Comparison of ENCODE assay signal across 1 cellular context in the genomic region with DNA sequence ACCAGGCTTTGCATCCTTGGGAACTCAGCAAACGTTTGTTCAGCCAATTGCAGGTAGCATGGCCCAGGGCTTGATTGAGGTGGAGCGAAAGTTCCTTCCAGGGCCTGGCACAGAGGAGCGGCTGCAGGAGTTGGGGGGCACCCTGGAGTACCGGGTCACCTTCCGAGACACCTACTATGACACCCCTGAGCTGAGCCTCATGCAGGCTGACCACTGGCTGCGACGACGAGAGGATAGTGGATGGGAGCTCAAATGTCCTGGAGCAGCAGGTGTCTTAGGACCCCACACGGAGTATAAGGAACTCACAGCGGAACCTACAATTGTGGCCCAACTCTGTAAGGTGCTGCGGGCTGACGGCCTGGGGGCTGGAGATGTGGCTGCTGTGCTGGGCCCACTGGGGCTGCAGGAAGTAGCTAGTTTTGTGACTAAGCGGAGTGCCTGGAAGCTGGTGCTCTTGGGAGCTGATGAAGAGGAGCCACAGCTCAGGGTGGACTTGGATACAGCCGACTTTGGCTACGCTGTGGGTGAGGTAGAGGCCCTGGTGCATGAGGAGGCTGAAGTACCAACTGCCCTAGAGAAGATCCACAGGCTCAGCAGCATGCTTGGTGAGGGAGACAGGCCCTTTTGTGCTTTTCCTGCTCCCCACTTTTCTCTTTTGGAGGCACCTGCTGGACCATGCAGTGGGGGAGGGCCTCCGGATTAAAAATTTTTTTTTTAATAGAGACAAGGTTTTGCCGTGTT.
TF ChIP-seq lines count a peak whose summit lies in the region.

No MANE protein-coding gene starts in this region.

TF ChIP-seq in HepG2, 621 proteins besides CTCF, POLR2A, EP300 and RAD21 (continued from another document and continues in another):
- TF ChIP-seq, protein P1, sequence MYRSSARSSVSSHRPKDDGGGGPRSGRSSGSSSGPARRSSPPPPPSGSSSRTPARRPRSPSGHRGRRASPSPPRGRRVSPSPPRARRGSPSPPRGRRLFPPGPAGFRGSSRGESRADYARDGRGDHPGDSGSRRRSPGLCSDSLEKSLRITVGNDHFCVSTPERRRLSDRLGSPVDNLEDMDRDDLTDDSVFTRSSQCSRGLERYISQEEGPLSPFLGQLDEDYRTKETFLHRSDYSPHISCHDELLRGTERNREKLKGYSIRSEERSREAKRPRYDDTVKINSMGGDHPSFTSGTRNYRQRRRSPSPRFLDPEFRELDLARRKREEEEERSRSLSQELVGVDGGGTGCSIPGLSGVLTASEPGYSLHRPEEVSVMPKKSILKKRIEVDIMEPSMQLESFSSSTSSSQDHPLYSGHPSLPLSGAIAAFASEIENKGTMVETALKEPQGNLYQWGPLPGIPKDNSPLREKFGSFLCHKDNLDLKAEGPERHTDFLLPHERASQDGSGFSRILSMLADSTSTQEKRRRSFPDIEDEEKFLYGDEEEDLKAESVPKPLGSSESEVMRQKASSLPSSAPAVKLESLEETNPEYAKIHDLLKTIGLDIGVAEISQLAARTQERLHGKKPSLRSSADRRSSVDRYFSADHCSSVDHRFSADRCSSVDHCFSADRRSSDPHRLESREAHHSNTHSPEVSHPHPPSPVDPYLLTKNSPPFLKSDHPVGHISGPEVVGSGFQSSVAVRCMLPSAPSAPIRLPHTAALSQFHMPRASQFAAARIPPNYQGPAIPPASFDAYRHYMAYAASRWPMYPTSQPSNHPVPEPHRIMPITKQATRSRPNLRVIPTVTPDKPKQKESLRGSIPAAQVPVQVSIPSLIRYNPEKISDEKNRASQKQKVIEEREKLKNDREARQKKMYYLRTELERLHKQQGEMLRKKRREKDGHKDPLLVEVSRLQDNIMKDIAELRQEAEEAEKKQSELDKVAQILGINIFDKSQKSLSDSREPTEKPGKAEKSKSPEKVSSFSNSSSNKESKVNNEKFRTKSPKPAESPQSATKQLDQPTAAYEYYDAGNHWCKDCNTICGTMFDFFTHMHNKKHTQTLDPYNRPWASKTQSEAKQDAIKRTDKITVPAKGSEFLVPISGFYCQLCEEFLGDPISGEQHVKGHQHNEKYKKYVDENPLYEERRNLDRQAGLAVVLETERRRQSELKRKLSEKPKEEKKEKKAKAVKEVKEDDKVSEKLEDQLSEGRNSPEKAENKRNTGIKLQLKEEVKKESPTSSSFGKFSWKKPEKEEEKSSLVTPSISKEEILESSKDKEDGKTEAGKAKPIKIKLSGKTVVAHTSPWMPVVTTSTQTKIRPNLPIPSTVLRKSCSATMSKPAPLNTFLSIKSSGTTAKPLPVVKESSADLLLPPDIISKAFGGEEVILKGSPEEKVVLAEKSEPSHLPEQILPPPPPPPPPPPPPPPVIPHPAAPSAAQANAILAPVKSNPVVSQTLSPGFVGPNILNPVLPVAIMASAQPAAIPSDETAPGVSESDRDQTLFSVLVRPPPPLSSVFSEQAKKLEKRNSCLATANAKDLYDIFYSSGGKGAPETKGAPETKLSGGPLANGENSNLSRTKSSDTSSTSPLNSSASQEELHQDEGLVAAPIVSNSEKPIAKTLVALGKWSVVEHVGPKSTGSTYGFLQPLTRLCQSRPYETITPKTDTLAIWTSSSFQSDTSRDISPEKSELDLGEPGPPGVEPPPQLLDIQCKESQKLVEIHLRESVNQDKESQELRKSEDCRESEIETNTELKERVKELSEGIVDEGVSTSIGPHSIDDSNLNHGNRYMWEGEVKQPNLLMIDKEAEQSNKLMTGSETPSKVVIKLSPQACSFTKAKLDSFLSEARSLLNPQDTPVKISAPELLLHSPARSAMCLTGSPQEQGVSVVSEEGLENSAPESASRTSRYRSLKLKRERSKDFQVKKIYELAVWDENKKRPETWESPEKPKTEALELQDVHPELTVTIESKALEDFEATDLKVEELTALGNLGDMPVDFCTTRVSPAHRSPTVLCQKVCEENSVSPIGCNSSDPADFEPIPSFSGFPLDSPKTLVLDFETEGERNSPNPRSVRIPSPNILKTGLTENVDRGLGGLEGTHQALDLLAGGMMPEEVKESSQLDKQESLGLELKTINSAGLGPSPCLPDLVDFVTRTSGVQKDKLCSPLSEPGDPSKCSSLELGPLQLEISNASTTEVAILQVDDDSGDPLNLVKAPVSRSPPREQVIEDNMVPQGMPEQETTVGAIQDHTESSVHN (CRISPR knock-in tag; IDR thresholded peaks at IDR 0.05) = no peak
- TF ChIP-seq JUND (CRISPR knock-in tag; IDR thresholded peaks at IDR 0.05) = 0 out of 2 replicates have a peak, but pooled peaks have one; percentile 5
- TF ChIP-seq, protein P2, sequence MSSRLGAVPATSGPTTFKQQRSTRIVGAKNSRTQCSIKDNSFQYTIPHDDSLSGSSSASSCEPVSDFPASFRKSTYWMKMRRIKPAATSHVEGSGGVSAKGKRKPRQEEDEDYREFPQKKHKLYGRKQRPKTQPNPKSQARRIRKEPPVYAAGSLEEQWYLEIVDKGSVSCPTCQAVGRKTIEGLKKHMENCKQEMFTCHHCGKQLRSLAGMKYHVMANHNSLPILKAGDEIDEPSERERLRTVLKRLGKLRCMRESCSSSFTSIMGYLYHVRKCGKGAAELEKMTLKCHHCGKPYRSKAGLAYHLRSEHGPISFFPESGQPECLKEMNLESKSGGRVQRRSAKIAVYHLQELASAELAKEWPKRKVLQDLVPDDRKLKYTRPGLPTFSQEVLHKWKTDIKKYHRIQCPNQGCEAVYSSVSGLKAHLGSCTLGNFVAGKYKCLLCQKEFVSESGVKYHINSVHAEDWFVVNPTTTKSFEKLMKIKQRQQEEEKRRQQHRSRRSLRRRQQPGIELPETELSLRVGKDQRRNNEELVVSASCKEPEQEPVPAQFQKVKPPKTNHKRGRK (CRISPR knock-in tag; IDR thresholded peaks at IDR 0.05) = no peak
- TF ChIP-seq, protein P3, sequence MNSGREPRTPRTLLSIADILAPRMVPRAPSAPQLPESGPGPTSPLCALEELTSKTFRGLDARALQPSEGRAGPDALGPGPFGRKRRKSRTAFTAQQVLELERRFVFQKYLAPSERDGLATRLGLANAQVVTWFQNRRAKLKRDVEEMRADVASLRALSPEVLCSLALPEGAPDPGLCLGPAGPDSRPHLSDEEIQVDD (CRISPR knock-in tag; IDR thresholded peaks at IDR 0.05; ENCODE audit: borderline replicate concordance) = 0 out of 2 replicates have a peak, but pooled peaks have one; percentile 16
- TF ChIP-seq, protein P4, sequence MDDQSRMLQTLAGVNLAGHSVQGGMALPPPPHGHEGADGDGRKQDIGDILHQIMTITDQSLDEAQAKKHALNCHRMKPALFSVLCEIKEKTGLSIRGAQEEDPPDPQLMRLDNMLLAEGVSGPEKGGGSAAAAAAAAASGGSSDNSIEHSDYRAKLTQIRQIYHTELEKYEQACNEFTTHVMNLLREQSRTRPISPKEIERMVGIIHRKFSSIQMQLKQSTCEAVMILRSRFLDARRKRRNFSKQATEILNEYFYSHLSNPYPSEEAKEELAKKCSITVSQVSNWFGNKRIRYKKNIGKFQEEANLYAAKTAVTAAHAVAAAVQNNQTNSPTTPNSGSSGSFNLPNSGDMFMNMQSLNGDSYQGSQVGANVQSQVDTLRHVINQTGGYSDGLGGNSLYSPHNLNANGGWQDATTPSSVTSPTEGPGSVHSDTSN (CRISPR knock-in tag; IDR thresholded peaks at IDR 0.05; ENCODE audit: borderline replicate concordance) = no peak
- no peak for TF ChIP-seq AGO1 (IDR thresholded peaks at IDR 0.05; ENCODE audit: low read depth, low read length, poor library complexity, severe bottlenecking)
- no peak for TF ChIP-seq ZSCAN29 (CRISPR knock-in tag; conservative IDR thresholded peaks at IDR 0.05)
- TF ChIP-seq GTF2F1 (IDR thresholded peaks at IDR 0.05; ENCODE audit: low read length) = no peak
- no peak for TF ChIP-seq CREB1 (IDR thresholded peaks at IDR 0.05)
- no peak for TF ChIP-seq CREB1 (CRISPR knock-in tag; IDR thresholded peaks at IDR 0.05)
- TF ChIP-seq HNRNPK (IDR thresholded peaks at IDR 0.05; ENCODE audit: low read depth, low read length, poor library complexity, severe bottlenecking) = no peak
- no peak for TF ChIP-seq TOPORS (CRISPR knock-in tag; IDR thresholded peaks at IDR 0.05)
- no peak for TF ChIP-seq ZNF530 (CRISPR knock-in tag; IDR thresholded peaks at IDR 0.05; ENCODE audit: low read depth)
- TF ChIP-seq NPAS2 (CRISPR knock-in tag; IDR thresholded peaks at IDR 0.05; ENCODE audit: borderline replicate concordance) = no peak
- no peak for TF ChIP-seq POLR2AphosphoS2 (IDR thresholded peaks at IDR 0.05; ENCODE audit: low read depth, low read length)
- no peak for TF ChIP-seq NR2C2 (CRISPR knock-in tag; IDR thresholded peaks at IDR 0.05; ENCODE audit: borderline replicate concordance)
- TF ChIP-seq MAFK (conservative IDR thresholded peaks at IDR 0.05 in 1 of 2, IDR thresholded peaks at IDR 0.05 in 1 of 2; ENCODE audit: low read length in 2 of 2) = no peak
- TF ChIP-seq HNRNPL (IDR thresholded peaks at IDR 0.05; ENCODE audit: low read depth, low read length) = no peak
- no peak for TF ChIP-seq JUN (CRISPR knock-in tag; IDR thresholded peaks at IDR 0.05)
- TF ChIP-seq, protein P5, sequence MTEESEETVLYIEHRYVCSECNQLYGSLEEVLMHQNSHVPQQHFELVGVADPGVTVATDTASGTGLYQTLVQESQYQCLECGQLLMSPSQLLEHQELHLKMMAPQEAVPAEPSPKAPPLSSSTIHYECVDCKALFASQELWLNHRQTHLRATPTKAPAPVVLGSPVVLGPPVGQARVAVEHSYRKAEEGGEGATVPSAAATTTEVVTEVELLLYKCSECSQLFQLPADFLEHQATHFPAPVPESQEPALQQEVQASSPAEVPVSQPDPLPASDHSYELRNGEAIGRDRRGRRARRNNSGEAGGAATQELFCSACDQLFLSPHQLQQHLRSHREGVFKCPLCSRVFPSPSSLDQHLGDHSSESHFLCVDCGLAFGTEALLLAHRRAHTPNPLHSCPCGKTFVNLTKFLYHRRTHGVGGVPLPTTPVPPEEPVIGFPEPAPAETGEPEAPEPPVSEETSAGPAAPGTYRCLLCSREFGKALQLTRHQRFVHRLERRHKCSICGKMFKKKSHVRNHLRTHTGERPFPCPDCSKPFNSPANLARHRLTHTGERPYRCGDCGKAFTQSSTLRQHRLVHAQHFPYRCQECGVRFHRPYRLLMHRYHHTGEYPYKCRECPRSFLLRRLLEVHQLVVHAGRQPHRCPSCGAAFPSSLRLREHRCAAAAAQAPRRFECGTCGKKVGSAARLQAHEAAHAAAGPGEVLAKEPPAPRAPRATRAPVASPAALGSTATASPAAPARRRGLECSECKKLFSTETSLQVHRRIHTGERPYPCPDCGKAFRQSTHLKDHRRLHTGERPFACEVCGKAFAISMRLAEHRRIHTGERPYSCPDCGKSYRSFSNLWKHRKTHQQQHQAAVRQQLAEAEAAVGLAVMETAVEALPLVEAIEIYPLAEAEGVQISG (CRISPR knock-in tag; IDR thresholded peaks at IDR 0.05) = no peak
- TF ChIP-seq, protein P6, sequence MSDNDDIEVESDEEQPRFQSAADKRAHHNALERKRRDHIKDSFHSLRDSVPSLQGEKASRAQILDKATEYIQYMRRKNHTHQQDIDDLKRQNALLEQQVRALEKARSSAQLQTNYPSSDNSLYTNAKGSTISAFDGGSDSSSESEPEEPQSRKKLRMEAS (IDR thresholded peaks at IDR 0.05) = no peak
- TF ChIP-seq EHMT2 (IDR thresholded peaks at IDR 0.05; ENCODE audit: borderline replicate concordance, low read depth, low read length) = no peak
- TF ChIP-seq ZNF567 (CRISPR knock-in tag; IDR thresholded peaks at IDR 0.05; ENCODE audit: borderline replicate concordance) = peak; percentile 22; the same call in 1 of the 2 replicates
- TF ChIP-seq HOXA9 (CRISPR knock-in tag; IDR thresholded peaks at IDR 0.05; ENCODE audit: borderline replicate concordance) = 0 out of 2 replicates have a peak, but pooled peaks have one; percentile 8
- no peak for TF ChIP-seq ELF4 (CRISPR knock-in tag; IDR thresholded peaks at IDR 0.05; ENCODE audit: borderline replicate concordance)
- TF ChIP-seq PHF20 (CRISPR knock-in tag; IDR thresholded peaks at IDR 0.05) = no peak
- peak; percentile 64 for TF ChIP-seq ZNF768 (CRISPR knock-in tag; IDR thresholded peaks at IDR 0.05)
- TF ChIP-seq RARG (CRISPR knock-in tag; IDR thresholded peaks at IDR 0.05; ENCODE audit: low read depth) = no peak
- TF ChIP-seq, protein P7, sequence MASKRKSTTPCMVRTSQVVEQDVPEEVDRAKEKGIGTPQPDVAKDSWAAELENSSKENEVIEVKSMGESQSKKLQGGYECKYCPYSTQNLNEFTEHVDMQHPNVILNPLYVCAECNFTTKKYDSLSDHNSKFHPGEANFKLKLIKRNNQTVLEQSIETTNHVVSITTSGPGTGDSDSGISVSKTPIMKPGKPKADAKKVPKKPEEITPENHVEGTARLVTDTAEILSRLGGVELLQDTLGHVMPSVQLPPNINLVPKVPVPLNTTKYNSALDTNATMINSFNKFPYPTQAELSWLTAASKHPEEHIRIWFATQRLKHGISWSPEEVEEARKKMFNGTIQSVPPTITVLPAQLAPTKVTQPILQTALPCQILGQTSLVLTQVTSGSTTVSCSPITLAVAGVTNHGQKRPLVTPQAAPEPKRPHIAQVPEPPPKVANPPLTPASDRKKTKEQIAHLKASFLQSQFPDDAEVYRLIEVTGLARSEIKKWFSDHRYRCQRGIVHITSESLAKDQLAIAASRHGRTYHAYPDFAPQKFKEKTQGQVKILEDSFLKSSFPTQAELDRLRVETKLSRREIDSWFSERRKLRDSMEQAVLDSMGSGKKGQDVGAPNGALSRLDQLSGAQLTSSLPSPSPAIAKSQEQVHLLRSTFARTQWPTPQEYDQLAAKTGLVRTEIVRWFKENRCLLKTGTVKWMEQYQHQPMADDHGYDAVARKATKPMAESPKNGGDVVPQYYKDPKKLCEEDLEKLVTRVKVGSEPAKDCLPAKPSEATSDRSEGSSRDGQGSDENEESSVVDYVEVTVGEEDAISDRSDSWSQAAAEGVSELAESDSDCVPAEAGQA (IDR thresholded peaks at IDR 0.05; ENCODE audit: low read depth) = no peak
- TF ChIP-seq, protein P7 (CRISPR knock-in tag; IDR thresholded peaks at IDR 0.05; ENCODE audit: borderline replicate concordance) = no peak
- TF ChIP-seq, protein P8, sequence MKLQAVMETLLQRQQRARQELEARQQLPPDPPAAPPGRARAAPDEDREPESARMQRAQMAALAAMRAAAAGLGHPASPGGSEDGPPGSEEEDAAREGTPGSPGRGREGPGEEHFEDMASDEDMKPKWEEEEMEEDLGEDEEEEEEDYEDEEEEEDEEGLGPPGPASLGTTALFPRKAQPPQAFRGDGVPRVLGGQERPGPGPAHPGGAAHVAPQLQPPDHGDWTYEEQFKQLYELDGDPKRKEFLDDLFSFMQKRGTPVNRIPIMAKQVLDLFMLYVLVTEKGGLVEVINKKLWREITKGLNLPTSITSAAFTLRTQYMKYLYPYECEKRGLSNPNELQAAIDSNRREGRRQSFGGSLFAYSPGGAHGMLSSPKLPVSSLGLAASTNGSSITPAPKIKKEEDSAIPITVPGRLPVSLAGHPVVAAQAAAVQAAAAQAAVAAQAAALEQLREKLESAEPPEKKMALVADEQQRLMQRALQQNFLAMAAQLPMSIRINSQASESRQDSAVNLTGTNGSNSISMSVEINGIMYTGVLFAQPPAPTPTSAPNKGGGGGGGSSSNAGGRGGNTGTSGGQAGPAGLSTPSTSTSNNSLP (IDR thresholded peaks at IDR 0.05; ENCODE audit: low read depth, low read length) = no peak
